Comparison of ENCODE assay signal across 1 cellular context in the genomic region with DNA sequence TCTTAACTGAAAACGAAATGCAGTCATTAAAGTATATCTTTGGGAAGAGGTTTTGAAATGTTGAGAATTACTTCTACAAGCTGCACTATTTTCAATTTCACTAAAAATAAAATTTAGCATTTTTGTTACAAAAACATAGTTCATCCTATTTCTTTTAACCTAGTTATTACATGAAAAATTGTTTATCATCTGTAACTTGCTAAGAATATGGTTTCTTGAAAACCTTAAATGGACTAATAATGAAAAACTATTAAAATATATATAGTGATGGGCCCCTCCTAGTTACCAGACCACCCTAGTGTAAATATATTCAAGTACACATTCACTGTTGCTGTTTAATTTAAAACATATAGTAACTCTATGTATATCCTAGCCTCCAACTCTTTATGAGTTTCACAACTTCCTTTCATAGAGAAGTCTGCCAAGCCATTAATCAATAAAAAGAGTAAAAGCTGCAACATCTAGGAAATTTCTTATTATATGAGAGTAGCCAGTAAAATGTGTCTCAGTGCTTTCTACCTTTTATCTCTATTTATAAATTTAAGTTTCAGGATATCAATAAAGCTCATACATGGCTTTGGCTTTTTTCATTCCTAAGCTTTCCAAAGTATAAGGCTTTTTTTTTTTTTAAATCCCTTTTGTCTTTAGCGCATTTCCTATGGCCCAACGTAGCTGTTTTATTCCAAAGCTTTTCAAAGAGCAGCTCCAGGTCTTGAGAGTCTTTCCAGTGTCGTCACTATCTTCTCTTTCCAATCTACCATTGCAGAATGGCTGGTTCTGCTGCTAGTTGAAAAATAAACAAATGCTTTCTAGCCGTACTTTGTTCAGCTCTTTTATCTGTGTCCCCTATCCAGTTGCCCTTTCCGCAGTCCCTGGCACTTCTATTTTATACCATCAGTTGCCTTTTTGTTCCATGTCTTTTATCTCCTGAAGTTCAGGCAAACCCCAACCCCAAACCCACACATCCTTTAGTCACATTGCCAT.
TF ChIP-seq lines count a peak whose summit lies in the region.

No MANE protein-coding gene starts in this region.

TF ChIP-seq in SK-N-SH treated with all-trans-retinoic acid at 6 μM for 48 hours, 23 proteins besides CTCF, POLR2A, EP300 and RAD21 (continued from another document):
- TF ChIP-seq, protein P1, sequence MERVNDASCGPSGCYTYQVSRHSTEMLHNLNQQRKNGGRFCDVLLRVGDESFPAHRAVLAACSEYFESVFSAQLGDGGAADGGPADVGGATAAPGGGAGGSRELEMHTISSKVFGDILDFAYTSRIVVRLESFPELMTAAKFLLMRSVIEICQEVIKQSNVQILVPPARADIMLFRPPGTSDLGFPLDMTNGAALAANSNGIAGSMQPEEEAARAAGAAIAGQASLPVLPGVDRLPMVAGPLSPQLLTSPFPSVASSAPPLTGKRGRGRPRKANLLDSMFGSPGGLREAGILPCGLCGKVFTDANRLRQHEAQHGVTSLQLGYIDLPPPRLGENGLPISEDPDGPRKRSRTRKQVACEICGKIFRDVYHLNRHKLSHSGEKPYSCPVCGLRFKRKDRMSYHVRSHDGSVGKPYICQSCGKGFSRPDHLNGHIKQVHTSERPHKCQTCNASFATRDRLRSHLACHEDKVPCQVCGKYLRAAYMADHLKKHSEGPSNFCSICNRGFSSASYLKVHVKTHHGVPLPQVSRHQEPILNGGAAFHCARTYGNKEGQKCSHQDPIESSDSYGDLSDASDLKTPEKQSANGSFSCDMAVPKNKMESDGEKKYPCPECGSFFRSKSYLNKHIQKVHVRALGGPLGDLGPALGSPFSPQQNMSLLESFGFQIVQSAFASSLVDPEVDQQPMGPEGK (CRISPR knock-in tag; IDR thresholded peaks at IDR 0.05; ENCODE audit: borderline replicate concordance), result no peak; the same call in 1 of the 2 replicates
- no peak for TF ChIP-seq ZNF70 (CRISPR knock-in tag; IDR thresholded peaks at IDR 0.05)
- TF ChIP-seq ZNF8 (CRISPR knock-in tag; IDR thresholded peaks at IDR 0.05), result no peak
- no peak for TF ChIP-seq GLIS3 (CRISPR knock-in tag; IDR thresholded peaks at IDR 0.05)
